ENCODE assay signal across 8 cellular contexts in the genomic region with DNA sequence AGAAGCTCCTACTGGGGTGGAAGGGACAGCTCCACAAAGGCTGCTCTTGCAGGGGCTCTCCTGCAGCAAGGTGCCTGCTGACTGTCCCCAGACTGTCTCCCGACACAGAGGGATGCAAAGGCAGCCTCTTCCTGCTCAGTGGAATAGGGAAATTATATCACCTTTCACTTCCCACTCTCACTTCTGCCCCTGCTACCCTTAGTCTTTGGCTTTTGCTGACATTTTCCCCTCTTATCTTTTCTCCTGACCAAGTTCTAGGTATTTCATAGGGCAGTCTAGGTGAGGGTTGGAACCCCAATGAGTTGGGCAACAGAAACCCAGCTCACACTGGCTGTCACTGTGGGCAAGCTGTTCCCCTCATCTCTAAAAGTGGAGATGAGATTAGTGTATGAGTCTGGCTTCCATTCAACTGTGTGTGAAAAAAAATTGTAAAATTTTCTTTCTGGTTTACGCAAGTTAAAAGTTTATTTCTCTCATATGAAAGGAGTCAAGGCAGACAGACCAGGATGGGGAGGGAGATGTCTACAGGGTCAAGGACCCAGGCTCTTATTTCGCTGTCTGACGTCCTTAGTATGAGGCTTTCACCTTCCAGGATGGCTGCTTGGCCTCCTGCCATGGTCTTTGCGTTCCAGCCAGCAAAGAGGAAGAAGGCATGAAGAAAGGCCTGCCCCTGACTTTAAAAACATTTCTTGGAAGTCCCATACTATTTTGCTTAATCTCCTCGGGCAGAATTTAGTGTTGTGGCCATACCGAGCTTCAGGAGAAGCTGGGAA.
DNase-seq lines count a peak whose midpoint lies in the region; ATAC-seq lines count a peak whose summit lies in the region.

No MANE protein-coding gene starts in this region.

- no peak for ATAC-seq in HG03469 (IDR thresholded peaks at IDR 0.05; ENCODE audit: unreplicated experiment)
- ATAC-seq in HG03521 (IDR thresholded peaks at IDR 0.05; ENCODE audit: unreplicated experiment) = no peak
- ATAC-seq in HG02885 (IDR thresholded peaks at IDR 0.05; ENCODE audit: poor library complexity, unreplicated experiment) = no peak

- DNase-seq in ACHN (peak; percentile 41), KBM-7 (peak; percentile 86), cerebellar cortex (ENCODE audit: low spot score) (peak; percentile 33), midbrain (lab: John Stamatoyannopoulos, UW) (peak; percentile 3), NCI-H748 (lab: John Stamatoyannopoulos, UW; ENCODE audit: unreplicated experiment) (no peak)

- in situ Hi-C loops in ACHN (cut with HindIII; ENCODE audit: low pct_ligation_motif_present, low pct_unique_long_range_greater_than_20kb, low sequenced_read_pairs) (no loop called here), KBM-7 (cut with MboI; ENCODE audit: low pct_unique_long_range_greater_than_20kb, low sequenced_read_pairs) (no loop called here)
